ENCODE assay signal across 31 cellular contexts in the genomic region with DNA sequence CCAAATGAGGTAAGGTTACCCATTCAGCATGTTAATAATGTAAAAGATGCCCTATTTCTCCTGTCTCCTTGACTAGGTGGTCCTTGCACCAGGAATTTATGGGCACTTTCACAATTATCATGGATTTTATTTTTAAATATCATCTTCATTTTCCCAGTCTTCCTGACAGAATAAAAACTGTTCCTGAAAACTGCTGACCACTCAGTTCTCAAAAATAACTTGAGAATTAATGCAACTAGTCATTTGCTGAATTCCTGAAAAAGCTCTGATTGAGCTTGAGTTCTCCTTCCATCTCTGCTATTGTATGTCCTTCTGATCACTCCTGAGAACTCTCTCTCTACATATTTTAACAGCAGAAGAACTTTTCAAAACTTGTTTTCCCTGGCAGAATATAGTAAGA. TPM values are rescaled to one million over a fixed set of nuclear protein-coding genes. Genes with fewer than 3 reads are reported as not detected.
"Had no signal": no experiment of that assay in that cellular context is flagged by ENCODE, and none has a peak within 500 bp of the region (broad histone marks: within the 10 kb centered on the region; RNA-seq: fewer than 3 reads in every experiment).

No MANE protein-coding gene starts in this region.

- H3K4me1 ChIP-seq: psoas muscle, spleen, suprapubic skin, testis, tibial artery, transverse colon, upper lobe of right lung, uterus had no signal

- H3K4me1 Mint-ChIP-seq: natural killer cell; stimulated activated memory B cell treated with anti-CD40 and anti-IgM and Interleukin-4, amounts not matched to agents 10 μg/mL and 1 μg/mL and 100 μg/mL, for 72 hours; stimulated activated naive CD8-positive, alpha-beta T cell treated with anti-CD3 and anti-CD28 coated beads, Interleukin-15, amount 100 ng/mL, for 72 hours had no signal

- H3K9ac ChIP-seq: neural progenitor cell, parathyroid adenoma had no signal

- H3K27me3 Mint-ChIP-seq: progenitor cell of endocrine pancreas; stimulated activated memory B cell treated with anti-CD40 and anti-IgM and Interleukin-4, amounts not matched to agents 10 μg/mL and 1 μg/mL and 100 μg/mL, for 72 hours; stimulated activated naive CD8-positive, alpha-beta T cell treated with anti-CD3 and anti-CD28 coated beads, Interleukin-15, amount 100 ng/mL, for 72 hours had no signal

- H3K27ac Mint-ChIP-seq: natural killer cell; neural progenitor cell; progenitor cell of endocrine pancreas; stimulated activated memory B cell treated with anti-CD40 and anti-IgM and Interleukin-4, amounts not matched to agents 10 μg/mL and 1 μg/mL and 100 μg/mL, for 72 hours; stimulated activated naive CD8-positive, alpha-beta T cell treated with anti-CD3 and anti-CD28 coated beads, Interleukin-15, amount 100 ng/mL, for 72 hours; type B pancreatic cell had no signal

- H3K27me3 ChIP-seq: neural progenitor cell, ovary, spleen, suprapubic skin, testis, tibial artery, transverse colon, upper lobe of right lung, uterus had no signal

- H3K36me3 ChIP-seq: neural progenitor cell, ovary, spleen, suprapubic skin, tibial artery, transverse colon, upper lobe of right lung, uterus had no signal

- H3K9me3 Mint-ChIP-seq: nephron had no signal

- ATAC-seq: natural killer cell; psoas muscle; right cardiac atrium; sciatic nerve; stimulated activated memory B cell treated with anti-CD40 and anti-IgM and Interleukin-4, amounts not matched to agents 10 μg/mL and 1 μg/mL and 100 μg/mL, for 72 hours; stimulated activated naive CD8-positive, alpha-beta T cell treated with anti-CD3 and anti-CD28 coated beads, Interleukin-15, amount 100 ng/mL, for 72 hours; stimulated activated naive CD8-positive, alpha-beta T cell treated with anti-CD3 and anti-CD28 coated beads, Interleukin-15, Interleukin-2, amounts not matched to agents 100 U/mL and 50 U/mL, for 24 hours; upper lobe of right lung had no signal

- H3K4me2 ChIP-seq: neural progenitor cell, smooth muscle cell had no signal

- H3K4me3 ChIP-seq: neural progenitor cell, ovary, psoas muscle, skin epidermis, smooth muscle cell, spleen, suprapubic skin, testis, tibial artery, transverse colon, upper lobe of right lung, uterus had no signal

- H3K9me3 ChIP-seq: ovary, psoas muscle, spleen, suprapubic skin, testis, tibial artery, transverse colon, upper lobe of right lung, uterus had no signal

- DNase-seq: natural killer cell; occipital lobe; ovary; posterior cingulate gyrus; psoas muscle; right cardiac atrium; spleen; stimulated activated CD4-positive, alpha-beta T cell treated with anti-CD3 and anti-CD28 coated beads, Interleukin-12 subunit alpha, Interleukin-12 subunit beta, amount 100 ng/mL, for 4 hours; stimulated activated CD4-positive, alpha-beta T cell treated with anti-CD3 and anti-CD28 coated beads, Interleukin-1b, Interleukin-23, amount 100 ng/mL, for 48 hours; stimulated activated CD4-positive, alpha-beta T cell treated with anti-CD3 and anti-CD28 coated beads, Interleukin-4, amount 100 ng/mL, for 1 hour; stimulated activated CD4-positive, alpha-beta T cell treated with anti-CD3 and anti-CD28 coated beads, Interleukin-4, amount 100 ng/mL, for 4 hours; stimulated activated CD8-positive, alpha-beta memory T cell treated with anti-CD3 and anti-CD28 coated beads, Interleukin-4, amount 100 ng/mL, for 48 hours; stimulated activated naive CD4-positive, alpha-beta T cell; stimulated activated naive CD8-positive, alpha-beta T cell treated with anti-CD3 and anti-CD28 coated beads, Interleukin-15, amount 100 ng/mL, for 72 hours; stimulated activated naive CD8-positive, alpha-beta T cell treated with anti-CD3 and anti-CD28 coated beads, Interleukin-15, Interleukin-2, amounts not matched to agents 100 U/mL and 50 U/mL, for 24 hours; substantia nigra; testis; tibial artery; transverse colon; upper lobe of right lung; uterus had no signal

- H2AFZ ChIP-seq: neural progenitor cell, parathyroid adenoma had no signal

- H3K27ac ChIP-seq: neural progenitor cell, ovary, parathyroid adenoma, psoas muscle, skin epidermis, spleen, suprapubic skin, testis, tibial artery, transverse colon, upper lobe of right lung, uterus had no signal

- H3K4me3 Mint-ChIP-seq: natural killer cell; nephron; neural progenitor cell; stimulated activated memory B cell treated with anti-CD40 and anti-IgM and Interleukin-4, amounts not matched to agents 10 μg/mL and 1 μg/mL and 100 μg/mL, for 72 hours; stimulated activated naive CD8-positive, alpha-beta T cell treated with anti-CD3 and anti-CD28 coated beads, Interleukin-15, amount 100 ng/mL, for 72 hours; type B pancreatic cell had no signal

- H3K36me3 Mint-ChIP-seq: natural killer cell; stimulated activated memory B cell treated with anti-CD40 and anti-IgM and Interleukin-4, amounts not matched to agents 10 μg/mL and 1 μg/mL and 100 μg/mL, for 72 hours had no signal

RNA-seq across cellular contexts. Expression of a gene that starts 55.0 kb away (rescaled TPM):
- total RNA-seq: natural killer cell had no signal
- polyA plus RNA-seq: smooth muscle cell had no signal
